ENCODE assay signal across 10 cellular contexts in the genomic region with DNA sequence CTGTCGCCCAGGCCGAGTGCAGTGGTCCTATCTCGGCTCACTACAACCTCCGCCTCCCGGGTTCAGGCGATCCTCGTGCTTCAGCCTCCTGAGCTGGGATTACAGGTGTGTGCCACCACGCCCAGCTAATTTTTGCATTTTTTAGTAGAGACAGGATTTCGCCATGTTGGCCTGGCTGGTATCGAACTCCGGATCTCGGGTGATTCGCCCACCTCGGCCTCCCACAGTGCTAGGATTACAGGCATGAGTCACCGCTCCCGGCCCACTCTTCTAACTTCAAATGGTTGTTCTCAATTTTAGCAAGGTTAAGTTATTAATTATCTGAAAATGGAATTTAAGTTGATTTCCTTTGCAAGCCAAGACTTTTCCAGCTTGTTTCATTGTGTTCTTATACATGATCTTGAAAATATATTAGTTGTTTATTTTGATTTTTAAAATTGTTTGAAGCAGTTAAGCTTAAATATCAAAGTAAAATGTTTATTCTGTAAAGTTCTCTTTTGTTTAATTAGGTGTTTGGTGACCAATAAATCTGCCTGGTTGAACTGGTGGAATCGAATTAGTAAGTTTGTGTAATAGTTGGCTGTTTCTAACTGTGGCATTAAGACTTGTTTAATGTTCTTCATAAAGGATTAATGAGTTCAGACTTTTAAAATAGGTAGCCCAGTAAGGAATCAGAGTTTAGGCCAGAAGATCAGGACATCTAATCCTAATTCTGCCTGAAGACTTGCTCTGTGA. TPM values are rescaled to one million over a fixed set of nuclear protein-coding genes. Genes with fewer than 3 reads are reported as not detected.
A peak's percentile ranks its signal among the peaks of the same experiment; 100 is the strongest.
DNase-seq lines count a peak whose midpoint lies in the region; ATAC-seq and TF ChIP-seq lines count a peak whose summit lies in the region.
"Had no signal": no experiment of that assay in that cellular context is flagged by ENCODE, and none has a peak within 500 bp of the region (broad histone marks: within the 10 kb centered on the region; RNA-seq: fewer than 3 reads in every experiment).

No MANE protein-coding gene starts in this region.

- no peaks in the 10 kb centered on the region for H3K9me3 Mint-ChIP-seq in activated T-helper 17 cell treated with anti-CD3 and anti-CD28 coated beads, Interleukin-2, amount 50 U/mL, for 72 hours

- no peaks in the 10 kb centered on the region for H3K27me3 Mint-ChIP-seq in activated T-helper 17 cell treated with anti-CD3 and anti-CD28 coated beads, Interleukin-2, amount 50 U/mL, for 72 hours

- H3K36me3 ChIP-seq in BLaER1 treated with 17β-estradiol and CSF1 and Interleukin-3, amounts not matched to agents 10 nM and 100 nM: peaks cover 0 to 12% (median 0%) of the 10 kb centered on the region in 11 experiments; a peak in 4 of 22 replicates
- H3K36me3 ChIP-seq in Karpas-422 (ENCODE audit: insufficient read depth, low read length) (peaks cover 29% of the 10 kb centered on the region; the same call in 1 of the 2 replicates), psoas muscle (ENCODE audit: insufficient read depth in 1 of 2, low read depth in 1 of 2) (peaks cover 0 to 37% of the 10 kb centered on the region in 2 donors)

- H3K9ac ChIP-seq in BLaER1 treated with 17β-estradiol and CSF1 and Interleukin-3, amounts not matched to agents 10 nM and 100 nM: no peak overlapping the region
- no peak overlapping the region for H3K9ac ChIP-seq in Karpas-422 (ENCODE audit: low read length)

- H3K4me3 Mint-ChIP-seq in activated T-helper 17 cell treated with anti-CD3 and anti-CD28 coated beads, Interleukin-2, amount 50 U/mL, for 72 hours: peak overlapping the region; percentile 45

- intact Hi-C loops in psoas muscle (cut with DNase I): loop anchor here in 1 of 2 donors (10.0 kb wide), 1 partner anchor 113 kb away; no protein-coding TSS in a partner anchor

- H4K20me1 ChIP-seq in BLaER1 treated with 17β-estradiol and CSF1 and Interleukin-3, amounts not matched to agents 10 nM and 100 nM: no peaks in the 10 kb centered on the region
- H4K20me1 ChIP-seq in Karpas-422 (ENCODE audit: insufficient read depth, low read depth, low read length): no peaks in the 10 kb centered on the region

- H3K9me2 ChIP-seq in Karpas-422 (replicated peaks; ENCODE audit: insufficient read depth, low read length): no peaks in the 10 kb centered on the region

- H3K27ac Mint-ChIP-seq in activated T-helper 17 cell treated with anti-CD3 and anti-CD28 coated beads, Interleukin-2, amount 50 U/mL, for 72 hours: no peak overlapping the region

- 60 to 77% (median 66%) methylated on average over 17 of the region's 17 CpGs for WGBS in psoas muscle, 3 donors

- H3K27me3 ChIP-seq in BLaER1 treated with 17β-estradiol and CSF1 and Interleukin-3, amounts not matched to agents 10 nM and 100 nM: no peaks in the 10 kb centered on the region
- H3K27me3 ChIP-seq in Karpas-422 (ENCODE audit: low read length): no peaks in the 10 kb centered on the region
- H3K27me3 ChIP-seq in psoas muscle (ENCODE audit: insufficient read depth in 3 of 3, low read length in 2 of 3): no peaks in the 10 kb centered on the region

- H3K4me1 Mint-ChIP-seq in activated T-helper 17 cell treated with anti-CD3 and anti-CD28 coated beads, Interleukin-2, amount 50 U/mL, for 72 hours: peaks cover 15% of the 10 kb centered on the region

- H3K4me1 ChIP-seq in BLaER1 treated with 17β-estradiol and CSF1 and Interleukin-3, amounts not matched to agents 10 nM and 100 nM: peaks cover 0 to 23% (median 11%) of the 10 kb centered on the region in 10 experiments; a peak in 13 of 20 replicates
- H3K4me1 ChIP-seq in Karpas-422 (ENCODE audit: low read length) (peaks cover 26% of the 10 kb centered on the region), psoas muscle (peaks cover 20% of the 10 kb centered on the region)

- DNase-seq in Karpas-422: no peak
- DNase-seq in psoas muscle: peak in 1 of 2 donors; percentile 56
- no peak for DNase-seq in superior temporal gyrus (ENCODE audit: extremely low spot score)
- no peak for DNase-seq in SKM-1 (lab: John Stamatoyannopoulos, UW; ENCODE audit: unreplicated experiment)
- no peak for DNase-seq in DMS153 (lab: John Stamatoyannopoulos, UW)
- DNase-seq: GDM1 had no signal

- no peak overlapping the region for H2AFZ ChIP-seq in Karpas-422 (ENCODE audit: low read length)

- H3K27ac ChIP-seq in BLaER1 treated with 17β-estradiol and CSF1 and Interleukin-3, amounts not matched to agents 10 nM and 100 nM: no peak overlapping the region
- H3K27ac ChIP-seq in Karpas-422 (ENCODE audit: low read length) (no peak overlapping the region), psoas muscle (peak overlapping the region; percentile 100)

- no peak overlapping the region for H3K4me3 ChIP-seq in BLaER1 treated with 17β-estradiol and CSF1 and Interleukin-3, amounts not matched to agents 10 nM and 100 nM
- H3K4me3 ChIP-seq in Karpas-422 (ENCODE audit: low read length) (peak overlapping the region; percentile 25; the same call in 1 of the 2 replicates), psoas muscle (peak overlapping the region; percentile 95)

- peak overlapping the region in 10 of 11 experiments; percentile 76 to 86 (median 82); a peak in 15 of 22 replicates for H3K4me2 ChIP-seq in BLaER1 treated with 17β-estradiol and CSF1 and Interleukin-3, amounts not matched to agents 10 nM and 100 nM
- H3K4me2 ChIP-seq in Karpas-422 (ENCODE audit: low read depth, low read length, poor library complexity, severe bottlenecking): peak overlapping the region; percentile 87

- no peak for ATAC-seq in activated T-helper 17 cell treated with anti-CD3 and anti-CD28 coated beads, Interleukin-2, amount 50 U/mL, for 72 hours (replicated peaks)
- ATAC-seq in psoas muscle: no peak
- no peak for ATAC-seq in esophagus mucosa

- H3K9me3 ChIP-seq in BLaER1 treated with 17β-estradiol and CSF1 and Interleukin-3, amounts not matched to agents 10 nM and 100 nM (replicated peaks in 1 of 11): no peaks in the 10 kb centered on the region
- H3K9me3 ChIP-seq in Karpas-422 (ENCODE audit: low read length) (no peaks in the 10 kb centered on the region), psoas muscle (no peaks in the 10 kb centered on the region)

- TF ChIP-seq CTCF in psoas muscle (IDR thresholded peaks at IDR 0.05): no peak

- H3K36me3 Mint-ChIP-seq in activated T-helper 17 cell treated with anti-CD3 and anti-CD28 coated beads, Interleukin-2, amount 50 U/mL, for 72 hours (ENCODE audit: low read depth): peaks cover 46% of the 10 kb centered on the region

- peaks cover 68% of the 10 kb centered on the region for H3K79me2 ChIP-seq in Karpas-422 (ENCODE audit: low read length)

RNA-seq across cellular contexts. Expression of a gene that starts 2.3 kb away (rescaled TPM):
- 25.4 and 37.3 TPM in 2 replicates for total RNA-seq in Karpas-422 (2014; rRNA removed; shearing (Covaris generic); ENCODE audit: low replicate concordance)
- 1 to 10 TPM; 7.9 to 9.2 TPM for total RNA-seq in activated T-helper 17 cell treated with anti-CD3 and anti-CD28 coated beads, Interleukin-2, amount 50 U/mL, for 72 hours
- 10 to 100 TPM; 13.1 to 56.2 (median 25.0) TPM for total RNA-seq in psoas muscle
- polyA plus RNA-seq in psoas muscle: 10 to 100 TPM in 1 of 3 donors, 1 to 10 TPM in 2; 2.7 to 24.2 (median 7.0) TPM
- total RNA-seq in esophagus mucosa: 5.5 TPM

RNA-seq across cellular contexts. Expression of a gene that starts 30.3 kb away (rescaled TPM):
- not detected in 2 replicates for total RNA-seq in Karpas-422 (2014; rRNA removed; shearing (Covaris generic); ENCODE audit: low replicate concordance)
- total RNA-seq in activated T-helper 17 cell treated with anti-CD3 and anti-CD28 coated beads, Interleukin-2, amount 50 U/mL, for 72 hours: 1 to 10 TPM in 1 of 2 donors, not detected in 1; 1.1 TPM
- total RNA-seq in psoas muscle (under 1 TPM; 0.21 to 0.71 (median 0.24) TPM), esophagus mucosa (0.44 TPM)
- under 1 TPM; 0.09 to 0.29 (median 0.13) TPM for polyA plus RNA-seq in psoas muscle
- total RNA-seq: T-helper 2 cell treated with Interferon-gamma antibody and Interleukin-4, amounts not matched to agents 100 ng/mL and 5 ng/mL, for 36 hours had no signal

Comparison
In these comparisons a context has a peak if more than half of its experiments do, and no peak if none do; other contexts are left out.
1. H3K4me3 ChIP-seq: peak in Karpas-422 (single experiment) and psoas muscle (single experiment); none in BLaER1 treated with 17β-estradiol and CSF1 and Interleukin-3, amounts not matched to agents 10 nM and 100 nM (0 of 10).